ENCODE assay signal across 1 cellular context in genomic region chr1:8427493-8427892, GRCh38.
TF ChIP-seq lines count a peak whose summit lies in the region.

No MANE protein-coding gene starts in this region.

TF ChIP-seq in K562, 482 proteins besides CTCF, POLR2A, EP300 and RAD21 (continued from another document):
- TF ChIP-seq, protein P1, sequence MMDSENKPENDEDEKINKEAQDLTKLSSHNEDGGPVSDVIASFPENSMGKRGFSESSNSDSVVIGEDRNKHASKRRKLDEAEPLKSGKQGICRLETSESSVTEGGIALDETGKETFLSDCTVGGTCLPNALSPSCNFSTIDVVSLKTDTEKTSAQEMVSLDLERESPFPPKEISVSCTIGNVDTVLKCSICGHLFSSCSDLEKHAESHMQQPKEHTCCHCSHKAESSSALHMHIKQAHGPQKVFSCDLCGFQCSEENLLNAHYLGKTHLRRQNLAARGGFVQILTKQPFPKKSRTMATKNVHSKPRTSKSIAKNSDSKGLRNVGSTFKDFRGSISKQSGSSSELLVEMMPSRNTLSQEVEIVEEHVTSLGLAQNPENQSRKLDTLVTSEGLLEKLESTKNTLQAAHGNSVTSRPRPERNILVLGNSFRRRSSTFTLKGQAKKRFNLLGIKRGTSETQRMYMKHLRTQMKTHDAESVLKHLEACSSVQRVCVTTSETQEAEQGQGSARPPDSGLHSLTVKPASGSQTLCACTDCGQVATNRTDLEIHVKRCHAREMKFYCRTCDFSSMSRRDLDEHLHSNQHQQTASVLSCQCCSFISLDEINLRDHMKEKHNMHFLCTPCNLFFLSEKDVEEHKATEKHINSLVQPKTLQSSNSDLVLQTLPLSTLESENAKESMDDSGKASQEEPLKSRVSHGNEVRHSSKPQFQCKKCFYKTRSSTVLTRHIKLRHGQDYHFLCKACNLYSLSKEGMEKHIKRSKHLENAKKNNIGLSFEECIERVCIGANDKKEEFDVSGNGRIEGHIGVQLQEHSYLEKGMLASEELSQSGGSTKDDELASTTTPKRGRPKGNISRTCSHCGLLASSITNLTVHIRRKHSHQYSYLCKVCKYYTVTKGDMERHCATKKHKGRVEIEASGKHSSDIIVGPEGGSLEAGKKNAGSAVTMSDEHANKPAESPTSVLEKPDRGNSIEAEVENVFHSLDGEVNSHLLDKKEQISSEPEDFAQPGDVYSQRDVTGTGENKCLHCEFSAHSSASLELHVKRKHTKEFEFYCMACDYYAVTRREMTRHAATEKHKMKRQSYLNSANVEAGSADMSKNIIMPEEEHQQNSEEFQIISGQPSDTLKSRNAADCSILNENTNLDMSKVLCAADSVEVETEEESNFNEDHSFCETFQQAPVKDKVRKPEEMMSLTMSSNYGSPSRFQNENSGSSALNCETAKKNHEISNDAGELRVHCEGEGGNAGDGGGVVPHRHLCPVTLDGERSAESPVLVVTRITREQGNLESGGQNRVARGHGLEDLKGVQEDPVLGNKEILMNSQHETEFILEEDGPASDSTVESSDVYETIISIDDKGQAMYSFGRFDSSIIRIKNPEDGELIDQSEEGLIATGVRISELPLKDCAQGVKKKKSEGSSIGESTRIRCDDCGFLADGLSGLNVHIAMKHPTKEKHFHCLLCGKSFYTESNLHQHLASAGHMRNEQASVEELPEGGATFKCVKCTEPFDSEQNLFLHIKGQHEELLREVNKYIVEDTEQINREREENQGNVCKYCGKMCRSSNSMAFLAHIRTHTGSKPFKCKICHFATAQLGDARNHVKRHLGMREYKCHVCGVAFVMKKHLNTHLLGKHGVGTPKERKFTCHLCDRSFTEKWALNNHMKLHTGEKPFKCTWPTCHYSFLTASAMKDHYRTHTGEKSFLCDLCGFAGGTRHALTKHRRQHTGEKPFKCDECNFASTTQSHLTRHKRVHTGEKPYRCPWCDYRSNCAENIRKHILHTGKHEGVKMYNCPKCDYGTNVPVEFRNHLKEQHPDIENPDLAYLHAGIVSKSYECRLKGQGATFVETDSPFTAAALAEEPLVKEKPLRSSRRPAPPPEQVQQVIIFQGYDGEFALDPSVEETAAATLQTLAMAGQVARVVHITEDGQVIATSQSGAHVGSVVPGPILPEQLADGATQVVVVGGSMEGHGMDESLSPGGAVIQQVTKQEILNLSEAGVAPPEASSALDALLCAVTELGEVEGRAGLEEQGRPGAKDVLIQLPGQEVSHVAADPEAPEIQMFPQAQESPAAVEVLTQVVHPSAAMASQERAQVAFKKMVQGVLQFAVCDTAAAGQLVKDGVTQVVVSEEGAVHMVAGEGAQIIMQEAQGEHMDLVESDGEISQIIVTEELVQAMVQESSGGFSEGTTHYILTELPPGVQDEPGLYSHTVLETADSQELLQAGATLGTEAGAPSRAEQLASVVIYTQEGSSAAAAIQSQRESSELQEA (IDR thresholded peaks at IDR 0.05; ENCODE audit: low read depth) = peak; percentile 64; the same call in 1 of the 2 replicates
